8 cellular contexts compared by ENCODE assay signal in genomic region chr10:71505862-71506261, GRCh38.
"Had no signal": no experiment of that assay in that cellular context is flagged by ENCODE, and none has a peak within 500 bp of the region (broad histone marks: within the 10 kb centered on the region; RNA-seq: fewer than 3 reads in every experiment).

No MANE protein-coding gene starts in this region.

- H3K4me3 Mint-ChIP-seq: GM23338, H9, HFFc6, IgD-negative memory B cell had no signal

- DNase-seq: H9, HCEC 1CT, HFFc6, KG1 had no signal

- H3K27ac ChIP-seq: HL-60 had no signal

- H3K9me3 Mint-ChIP-seq: GM23338, H9, HFFc6, IgD-negative memory B cell had no signal

- H3K36me3 Mint-ChIP-seq: IgD-negative memory B cell had no signal

- ATAC-seq: GM23338, HepG2 had no signal

- H3K27ac Mint-ChIP-seq: GM23338, H9, HFFc6, IgD-negative memory B cell had no signal
